Comparison of ENCODE assay signal across 3 cellular contexts in genomic region chr13:29939158-29939557, GRCh38.
TF ChIP-seq lines count a peak whose summit lies in the region.

No MANE protein-coding gene starts in this region.

TF ChIP-seq in HepG2, 621 proteins besides CTCF, POLR2A, EP300 and RAD21:
- TF ChIP-seq ZNF556 (CRISPR knock-in tag; IDR thresholded peaks at IDR 0.05; ENCODE audit: borderline replicate concordance) (no peak), MAFF (IDR thresholded peaks at IDR 0.05; ENCODE audit: low read depth, low read length) (peak; percentile 32; the same call in 1 of the 2 replicates), MAFK (conservative IDR thresholded peaks at IDR 0.05 in 1 of 2, IDR thresholded peaks at IDR 0.05 in 1 of 2; ENCODE audit: low read length in 2 of 2) (peak; percentile 62 to 64), U2AF1 (optimal IDR thresholded peaks at IDR 0.05; ENCODE audit: low read depth, low read length) (no peak)
TF ChIP-seq in HepG2: peak in this region for 2.

TF ChIP-seq in K562, 482 proteins besides CTCF, POLR2A, EP300 and RAD21:
- TF ChIP-seq CXXC5 (CRISPR knock-in tag; IDR thresholded peaks at IDR 0.05) (no peak), ESRRB (CRISPR knock-in tag; IDR thresholded peaks at IDR 0.05; ENCODE audit: borderline replicate concordance) (no peak), TARDBP (IDR thresholded peaks at IDR 0.05) (no peak), MAFG (tag; conservative IDR thresholded peaks at IDR 0.05) (peak; percentile 37; the same call in 1 of the 2 replicates), FOS (IDR thresholded peaks at IDR 0.05; ENCODE audit: extremely low read depth, insufficient read length) (no peak), ZBTB11 (CRISPR knock-in tag; IDR thresholded peaks at IDR 0.05) (no peak), TEAD2 (tag; IDR thresholded peaks at IDR 0.05) (no peak), PHF8 (IDR thresholded peaks at IDR 0.05; ENCODE audit: borderline replicate concordance, low read length) (no peak)

TF ChIP-seq in GM23338, 12 proteins besides CTCF, POLR2A, EP300 and RAD21:
- no peak for TF ChIP-seq ZNF462 (CRISPR knock-in tag; IDR thresholded peaks at IDR 0.05)
- no peak for TF ChIP-seq POLR2AphosphoS5 (IDR thresholded peaks at IDR 0.05; ENCODE audit: low read depth)
- no peak for TF ChIP-seq EZH2 (IDR thresholded peaks at IDR 0.05; ENCODE audit: low read depth, unreplicated experiment)
- no peak for TF ChIP-seq CREB1 (CRISPR knock-in tag; IDR thresholded peaks at IDR 0.05; ENCODE audit: low read depth)
- TF ChIP-seq ZNF114 (CRISPR knock-in tag; IDR thresholded peaks at IDR 0.05): no peak
- no peak for TF ChIP-seq STAT1 (IDR thresholded peaks at IDR 0.05; ENCODE audit: unreplicated experiment)
- TF ChIP-seq ETS1 (IDR thresholded peaks at IDR 0.05): no peak
- no peak for TF ChIP-seq EZH2phosphoT487 (IDR thresholded peaks at IDR 0.05; ENCODE audit: unreplicated experiment)
- TF ChIP-seq NANOG (IDR thresholded peaks at IDR 0.05; ENCODE audit: borderline replicate concordance): no peak
TF ChIP-seq in GM23338: peak in this region for 0.
